In the genomic region with DNA sequence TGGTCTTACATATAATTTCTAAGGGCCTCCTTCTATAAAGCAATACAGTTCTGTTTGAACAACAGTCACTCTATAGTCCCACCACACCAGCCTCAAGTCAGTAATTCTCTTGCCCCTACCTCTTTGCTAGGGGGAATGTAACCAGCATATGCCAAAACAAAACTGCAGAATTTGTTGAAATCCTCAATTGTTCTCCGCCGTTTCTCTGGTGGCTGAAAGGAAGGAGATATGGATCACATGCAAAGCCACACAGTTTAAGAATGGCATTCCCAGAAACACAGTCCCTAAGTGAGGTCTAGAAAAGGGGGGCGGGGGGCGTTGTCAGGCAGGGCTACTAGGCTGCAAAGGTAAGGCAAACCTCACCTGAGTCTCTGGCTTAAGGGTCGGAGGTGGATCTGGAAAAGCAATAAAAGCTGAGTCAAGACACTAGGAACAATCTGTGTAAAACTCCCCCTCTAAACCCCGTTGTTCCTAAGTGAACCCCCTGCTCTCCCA, we compare ENCODE assay signal across 2 cellular contexts.
TF ChIP-seq lines count a peak whose summit lies in the region.

No MANE protein-coding gene starts in this region.

TF ChIP-seq in SK-N-SH, 30 proteins besides CTCF, POLR2A, EP300 and RAD21:
- no peak for TF ChIP-seq RXRA (IDR thresholded peaks at IDR 0.05; ENCODE audit: borderline replicate concordance, low read depth)
- TF ChIP-seq SIN3A (IDR thresholded peaks at IDR 0.05; ENCODE audit: borderline replicate concordance, low read depth, low read length) = no peak
- TF ChIP-seq RFX5 (IDR thresholded peaks at IDR 0.05; ENCODE audit: low read length) = no peak
- TF ChIP-seq PBX3 (IDR thresholded peaks at IDR 0.05) = no peak
- no peak for TF ChIP-seq FOXM1 (IDR thresholded peaks at IDR 0.05; ENCODE audit: low read depth)
- no peak for TF ChIP-seq GATA2 (CRISPR knock-in tag; IDR thresholded peaks at IDR 0.05)
- TF ChIP-seq NFIC (IDR thresholded peaks at IDR 0.05; ENCODE audit: borderline replicate concordance) = no peak
- TF ChIP-seq MEF2A (IDR thresholded peaks at IDR 0.05; ENCODE audit: borderline replicate concordance, low read depth) = no peak
- no peak for TF ChIP-seq FOXJ3 (CRISPR knock-in tag; IDR thresholded peaks at IDR 0.05)
- no peak for TF ChIP-seq CHD2 (IDR thresholded peaks at IDR 0.05; ENCODE audit: low read length, partially characterized antibody)
- TF ChIP-seq FOSL2 (IDR thresholded peaks at IDR 0.05; ENCODE audit: borderline replicate concordance, low read depth) = no peak
- no peak for TF ChIP-seq JUND (IDR thresholded peaks at IDR 0.05)
- TF ChIP-seq POLR2AphosphoS5 (IDR thresholded peaks at IDR 0.05; ENCODE audit: low read depth, low read length) = no peak
- TF ChIP-seq, protein P1, sequence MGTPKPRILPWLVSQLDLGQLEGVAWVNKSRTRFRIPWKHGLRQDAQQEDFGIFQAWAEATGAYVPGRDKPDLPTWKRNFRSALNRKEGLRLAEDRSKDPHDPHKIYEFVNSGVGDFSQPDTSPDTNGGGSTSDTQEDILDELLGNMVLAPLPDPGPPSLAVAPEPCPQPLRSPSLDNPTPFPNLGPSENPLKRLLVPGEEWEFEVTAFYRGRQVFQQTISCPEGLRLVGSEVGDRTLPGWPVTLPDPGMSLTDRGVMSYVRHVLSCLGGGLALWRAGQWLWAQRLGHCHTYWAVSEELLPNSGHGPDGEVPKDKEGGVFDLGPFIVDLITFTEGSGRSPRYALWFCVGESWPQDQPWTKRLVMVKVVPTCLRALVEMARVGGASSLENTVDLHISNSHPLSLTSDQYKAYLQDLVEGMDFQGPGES (IDR thresholded peaks at IDR 0.05; ENCODE audit: low read depth, low read length) = no peak
- no peak for TF ChIP-seq GABPA (IDR thresholded peaks at IDR 0.05; ENCODE audit: low read depth)
- TF ChIP-seq TAF1 (IDR thresholded peaks at IDR 0.05; ENCODE audit: borderline replicate concordance, low read depth, low read length) = no peak
- TF ChIP-seq EZH2phosphoT487 (IDR thresholded peaks at IDR 0.05; ENCODE audit: borderline replicate concordance, low read depth) = no peak
TF ChIP-seq in SK-N-SH: peak in this region for 0.

TF ChIP-seq in SK-N-SH treated with all-trans-retinoic acid at 6 μM for 48 hours, 23 proteins besides CTCF, POLR2A, EP300 and RAD21:
- TF ChIP-seq PPARA (CRISPR knock-in tag; IDR thresholded peaks at IDR 0.05; ENCODE audit: borderline replicate concordance) (no peak), GLIS3 (CRISPR knock-in tag; IDR thresholded peaks at IDR 0.05) (no peak), ZFP3 (CRISPR knock-in tag; IDR thresholded peaks at IDR 0.05) (no peak), PATZ1 (CRISPR knock-in tag; IDR thresholded peaks at IDR 0.05; ENCODE audit: borderline replicate concordance) (no peak), SNAI2 (CRISPR knock-in tag; IDR thresholded peaks at IDR 0.05) (no peak), ISL1 (CRISPR knock-in tag; IDR thresholded peaks at IDR 0.05) (no peak), CSDC2 (CRISPR knock-in tag; IDR thresholded peaks at IDR 0.05) (no peak), ZNF8 (CRISPR knock-in tag; IDR thresholded peaks at IDR 0.05) (no peak), ZFP30 (CRISPR knock-in tag; IDR thresholded peaks at IDR 0.05) (no peak)
TF ChIP-seq in SK-N-SH treated with all-trans-retinoic acid at 6 μM for 48 hours: peak in this region for 0.
